12 cellular contexts compared by ENCODE assay signal in the genomic region with DNA sequence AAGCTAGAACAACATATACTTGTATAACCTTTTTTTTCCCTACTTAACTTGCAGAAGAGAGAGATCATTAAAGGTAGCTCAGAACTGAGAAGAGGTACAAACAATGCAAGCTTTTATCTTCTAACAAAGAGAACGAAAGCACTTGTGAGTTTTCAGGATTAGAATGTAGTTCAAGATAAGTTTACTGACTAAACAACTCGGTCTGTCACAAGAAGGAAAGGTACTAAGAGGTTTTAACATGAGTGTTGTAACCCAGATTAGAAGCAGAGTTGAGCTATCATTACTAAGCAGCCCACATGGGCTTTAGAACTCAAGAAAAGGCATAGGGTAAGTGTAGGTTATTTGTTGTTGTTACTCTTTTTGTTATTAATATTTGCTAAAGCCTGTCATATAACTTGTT.
"Had no signal": no experiment of that assay in that cellular context is flagged by ENCODE, and none has a peak within 500 bp of the region (broad histone marks: within the 10 kb centered on the region; RNA-seq: fewer than 3 reads in every experiment).

No MANE protein-coding gene starts in this region.

- ATAC-seq: gastroesophageal sphincter; psoas muscle; stimulated activated effector memory CD8-positive, alpha-beta T cell treated with anti-CD3 and anti-CD28 coated beads, Interleukin-12 subunit alpha, Interleukin-12 subunit beta, amount 100 ng/mL, for 72 hours had no signal

- H3K4me3 Mint-ChIP-seq: activated naive CD8-positive, alpha-beta T cell treated with anti-CD3 and anti-CD28 coated beads for 36 hours; activated T-helper 1 cell treated with anti-CD3 and anti-CD28 coated beads, Interleukin-12 subunit alpha, Interleukin-12 subunit beta, Interleukin-2, Interleukin-4 antibody, amounts not matched to agents 30 ng/mL and 10 ng/mL and 1 ng/mL, durations not matched to agents 14 hours and 24 hours and 36 hours; stimulated activated effector memory CD8-positive, alpha-beta T cell treated with anti-CD3 and anti-CD28 coated beads, Interleukin-12 subunit alpha, Interleukin-12 subunit beta, amount 100 ng/mL, for 72 hours had no signal

- DNase-seq: activated CD4-positive, CD25-positive, alpha-beta regulatory T cell treated with anti-CD3 and anti-CD28 coated beads, Interleukin-2, amount 50 U/mL, for 72 hours; activated naive CD8-positive, alpha-beta T cell treated with anti-CD3 and anti-CD28 coated beads for 36 hours; kidney; psoas muscle; stimulated activated CD4-positive, alpha-beta T cell treated with anti-CD3 and anti-CD28 coated beads, Interleukin-12 subunit alpha, Interleukin-12 subunit beta, amount 100 ng/mL, for 4 hours; stimulated activated CD4-positive, alpha-beta T cell treated with anti-CD3 and anti-CD28 coated beads, Interleukin-2, amount 100 ng/mL, for 24 hours; thyroid gland had no signal

- H3K27me3 ChIP-seq: breast epithelium, gastroesophageal sphincter, thyroid gland, vagina had no signal

- H3K27ac ChIP-seq: breast epithelium, gastroesophageal sphincter, psoas muscle, thyroid gland, vagina had no signal

- H3K4me3 ChIP-seq: breast epithelium, gastroesophageal sphincter, psoas muscle, thyroid gland, vagina had no signal

- H3K27ac Mint-ChIP-seq: activated naive CD8-positive, alpha-beta T cell treated with anti-CD3 and anti-CD28 coated beads for 36 hours; activated T-helper 1 cell treated with anti-CD3 and anti-CD28 coated beads, Interleukin-12 subunit alpha, Interleukin-12 subunit beta, Interleukin-2, Interleukin-4 antibody, amounts not matched to agents 30 ng/mL and 10 ng/mL and 1 ng/mL, durations not matched to agents 14 hours and 24 hours and 36 hours; stimulated activated effector memory CD8-positive, alpha-beta T cell treated with anti-CD3 and anti-CD28 coated beads, Interleukin-12 subunit alpha, Interleukin-12 subunit beta, amount 100 ng/mL, for 72 hours had no signal

- H3K9me3 ChIP-seq: breast epithelium, gastroesophageal sphincter, psoas muscle, thyroid gland, vagina had no signal

- H3K9me3 Mint-ChIP-seq: activated naive CD8-positive, alpha-beta T cell treated with anti-CD3 and anti-CD28 coated beads for 36 hours; activated T-helper 1 cell treated with anti-CD3 and anti-CD28 coated beads, Interleukin-12 subunit alpha, Interleukin-12 subunit beta, Interleukin-2, Interleukin-4 antibody, amounts not matched to agents 30 ng/mL and 10 ng/mL and 1 ng/mL, durations not matched to agents 14 hours and 24 hours and 36 hours; stimulated activated effector memory CD8-positive, alpha-beta T cell treated with anti-CD3 and anti-CD28 coated beads, Interleukin-12 subunit alpha, Interleukin-12 subunit beta, amount 100 ng/mL, for 72 hours had no signal

- H3K4me1 Mint-ChIP-seq: activated naive CD8-positive, alpha-beta T cell treated with anti-CD3 and anti-CD28 coated beads for 36 hours; stimulated activated effector memory CD8-positive, alpha-beta T cell treated with anti-CD3 and anti-CD28 coated beads, Interleukin-12 subunit alpha, Interleukin-12 subunit beta, amount 100 ng/mL, for 72 hours had no signal

- H3K4me1 ChIP-seq: breast epithelium, gastroesophageal sphincter, psoas muscle, thyroid gland, vagina had no signal

- H3K27me3 Mint-ChIP-seq: activated naive CD8-positive, alpha-beta T cell treated with anti-CD3 and anti-CD28 coated beads for 36 hours had no signal
